18 cellular contexts compared by ENCODE assay signal in the genomic region with DNA sequence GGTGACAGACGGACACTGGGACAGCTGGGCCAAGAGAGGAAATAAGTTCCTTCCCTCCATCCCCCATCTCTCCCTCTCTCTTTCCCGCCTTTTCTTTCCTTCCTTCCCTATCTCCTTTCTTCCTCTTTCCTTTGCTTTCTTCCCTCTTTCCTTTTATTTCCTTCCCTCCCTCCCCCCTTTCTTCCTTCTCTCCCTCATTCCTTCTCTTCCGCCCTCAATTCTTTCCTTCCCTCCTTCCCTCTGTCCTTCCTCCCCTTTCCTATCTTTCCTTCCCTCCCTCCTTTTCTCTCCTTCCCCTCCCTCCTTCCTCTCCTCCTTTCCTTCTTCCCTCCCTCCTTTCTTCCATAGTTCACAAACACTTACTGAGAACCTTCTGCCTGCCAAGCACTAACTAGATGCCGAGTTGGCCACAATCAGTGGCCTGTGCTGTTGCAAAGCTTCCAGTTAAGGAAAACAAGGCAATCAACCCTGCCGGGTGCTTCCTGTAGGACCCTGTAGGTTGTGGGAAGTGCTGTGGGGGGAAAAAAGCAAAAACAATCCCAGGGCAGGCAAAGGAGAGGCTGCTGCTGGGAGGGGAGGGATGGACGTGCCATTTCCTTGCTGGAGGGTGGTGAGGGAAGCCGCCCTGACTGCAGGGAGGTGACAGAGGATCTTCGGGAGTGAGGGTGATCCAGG. TPM values are rescaled to one million over a fixed set of nuclear protein-coding genes. Genes with fewer than 3 reads are reported as not detected.
"Had no signal": no experiment of that assay in that cellular context is flagged by ENCODE, and none has a peak within 500 bp of the region (broad histone marks: within the 10 kb centered on the region; RNA-seq: fewer than 3 reads in every experiment).

No MANE protein-coding gene starts in this region.

- ATAC-seq: left ventricle myocardium superior; psoas muscle; stimulated activated effector memory CD8-positive, alpha-beta T cell treated with anti-CD3 and anti-CD28 coated beads, Interleukin-12 subunit alpha, Interleukin-12 subunit beta, amount 100 ng/mL, for 72 hours had no signal

- H3K36me3 Mint-ChIP-seq: stimulated activated effector memory CD8-positive, alpha-beta T cell treated with anti-CD3 and anti-CD28 coated beads, Interleukin-12 subunit alpha, Interleukin-12 subunit beta, amount 100 ng/mL, for 72 hours had no signal

- H3K4me1 ChIP-seq: ascending aorta, thyroid gland had no signal

- H3K4me1 Mint-ChIP-seq: nephron; stimulated activated effector memory CD8-positive, alpha-beta T cell treated with anti-CD3 and anti-CD28 coated beads, Interleukin-12 subunit alpha, Interleukin-12 subunit beta, amount 100 ng/mL, for 72 hours had no signal

- DNase-seq: activated CD4-positive, alpha-beta T cell treated with anti-CD3 and anti-CD28 coated beads, Interleukin-2, amount 50 U/mL, for 4 hours; activated CD4-positive, CD25-positive, alpha-beta regulatory T cell treated with anti-CD3 and anti-CD28 coated beads, Interleukin-2, amount 50 U/mL, for 72 hours; activated naive CD4-positive, alpha-beta T cell treated with Interleukin-2 at 50 U/mL for 16 hours; activated T-cell treated with anti-CD3 and anti-CD28 coated beads for 4 hours; foreskin fibroblast; hypothalamus; kidney glomerular epithelial cell; left ventricle myocardium superior; mesendoderm; psoas muscle; stimulated activated CD4-positive, alpha-beta T cell treated with anti-CD3 and anti-CD28 coated beads, Interleukin-2, amount 100 ng/mL, for 24 hours; thyroid gland had no signal

- H3K36me3 ChIP-seq: ascending aorta, thyroid gland had no signal

- H3K27ac Mint-ChIP-seq: stimulated activated effector memory CD8-positive, alpha-beta T cell treated with anti-CD3 and anti-CD28 coated beads, Interleukin-12 subunit alpha, Interleukin-12 subunit beta, amount 100 ng/mL, for 72 hours had no signal

- H3K27ac ChIP-seq: ascending aorta, psoas muscle, thyroid gland had no signal

- H3K4me3 ChIP-seq: ascending aorta, psoas muscle, thyroid gland had no signal

- H3K9me3 ChIP-seq: ascending aorta, psoas muscle, thyroid gland had no signal

- H3K4me3 Mint-ChIP-seq: nephron; stimulated activated effector memory CD8-positive, alpha-beta T cell treated with anti-CD3 and anti-CD28 coated beads, Interleukin-12 subunit alpha, Interleukin-12 subunit beta, amount 100 ng/mL, for 72 hours had no signal

- H3K9me3 Mint-ChIP-seq: nephron; stimulated activated effector memory CD8-positive, alpha-beta T cell treated with anti-CD3 and anti-CD28 coated beads, Interleukin-12 subunit alpha, Interleukin-12 subunit beta, amount 100 ng/mL, for 72 hours had no signal

- H3K27me3 ChIP-seq: ascending aorta, thyroid gland had no signal

- FAIRE-seq: bronchial epithelial cell, urothelium cell line had no signal

RNA-seq across cellular contexts. Expression of gene ABCC6, which starts 31.7 kb away (rescaled TPM):
- total RNA-seq: bronchial epithelial cell; T-helper 2 cell treated with Interferon-gamma antibody and Interleukin-4, amounts not matched to agents 100 ng/mL and 5 ng/mL, for 36 hours had no signal
